ENCODE assay signal across 27 cellular contexts in genomic region chr15:59022188-59022587, GRCh38.
"Had no signal": no experiment of that assay in that cellular context is flagged by ENCODE, and none has a peak within 500 bp of the region (broad histone marks: within the 10 kb centered on the region; RNA-seq: fewer than 3 reads in every experiment).

No MANE protein-coding gene starts in this region.

- ATAC-seq: activated T-cell treated with anti-CD3 and anti-CD28 coated beads, Interleukin-2, amount 50 U/mL, for 4 hours; gastrocnemius medialis; naive thymus-derived CD4-positive, alpha-beta T cell; psoas muscle; stimulated activated memory B cell treated with anti-CD40 and anti-IgM and Interleukin-4, amounts not matched to agents 10 μg/mL and 1 μg/mL and 100 μg/mL, for 72 hours had no signal

- DNase-seq: activated CD4-positive, alpha-beta memory T cell treated with anti-CD3 and anti-CD28 coated beads, Interleukin-2, amount 10 ng/mL, durations not matched to agents 7 days and 5 days; activated CD4-positive, alpha-beta T cell treated with anti-CD3 and anti-CD28 coated beads, Interleukin-2, amount 10 ng/mL, durations not matched to agents 24 days and 14 days; activated CD4-positive, CD25-positive, alpha-beta regulatory T cell treated with anti-CD3 and anti-CD28 coated beads, Interleukin-2, amount 50 U/mL, for 72 hours; activated T-cell treated with anti-CD3 and anti-CD28 coated beads, Interleukin-2, amount 50 U/mL, for 4 hours; brain microvascular endothelial cell; central memory CD4-positive, alpha-beta T cell; dermis blood vessel endothelial cell; effector memory CD4-positive, alpha-beta T cell; gastrocnemius medialis; islet precursor cell; mammary epithelial cell; naive thymus-derived CD4-positive, alpha-beta T cell; occipital lobe; psoas muscle; sigmoid colon; stimulated activated CD4-positive, alpha-beta T cell treated with anti-CD3 and anti-CD28 coated beads, Interleukin-1b, Interleukin-23, amount 100 ng/mL, for 48 hours; stimulated activated CD4-positive, alpha-beta T cell treated with anti-CD3 and anti-CD28 coated beads, Interleukin-4, amount 100 ng/mL, for 4 hours; stimulated activated CD8-positive, alpha-beta memory T cell treated with anti-CD3 and anti-CD28 coated beads, Interleukin-4, amount 100 ng/mL, for 48 hours; stomach; thyroid gland; upper lobe of left lung had no signal

- H3K27me3 Mint-ChIP-seq: activated CD4-positive, alpha-beta memory T cell treated with anti-CD3 and anti-CD28 coated beads, Interleukin-2, amount 10 ng/mL, durations not matched to agents 7 days and 5 days; activated CD4-positive, alpha-beta T cell treated with anti-CD3 and anti-CD28 coated beads, Interleukin-2, amount 10 ng/mL, durations not matched to agents 24 days and 14 days; activated naive CD8-positive, alpha-beta T cell; naive thymus-derived CD4-positive, alpha-beta T cell; stimulated activated memory B cell treated with anti-CD40 and anti-IgM and Interleukin-4, amounts not matched to agents 10 μg/mL and 1 μg/mL and 100 μg/mL, for 72 hours had no signal

- H3K4me3 Mint-ChIP-seq: activated CD4-positive, alpha-beta memory T cell treated with anti-CD3 and anti-CD28 coated beads, Interleukin-2, amount 10 ng/mL, durations not matched to agents 7 days and 5 days; activated CD4-positive, alpha-beta T cell treated with anti-CD3 and anti-CD28 coated beads, Interleukin-2, amount 10 ng/mL, durations not matched to agents 24 days and 14 days; activated naive CD8-positive, alpha-beta T cell; activated T-cell treated with anti-CD3 and anti-CD28 coated beads, Interleukin-2, amount 50 U/mL, for 4 hours; mesothelial cell of epicardium; naive thymus-derived CD4-positive, alpha-beta T cell; neural progenitor cell; stimulated activated memory B cell treated with anti-CD40 and anti-IgM and Interleukin-4, amounts not matched to agents 10 μg/mL and 1 μg/mL and 100 μg/mL, for 72 hours; T-helper 2 cell treated with Interferon-gamma antibody and Interleukin-4, amounts not matched to agents 5 μg/mL and 100 μg/mL, for 36 hours had no signal

- H3K27ac Mint-ChIP-seq: activated CD4-positive, alpha-beta memory T cell treated with anti-CD3 and anti-CD28 coated beads, Interleukin-2, amount 10 ng/mL, durations not matched to agents 7 days and 5 days; activated CD4-positive, alpha-beta T cell treated with anti-CD3 and anti-CD28 coated beads, Interleukin-2, amount 10 ng/mL, durations not matched to agents 24 days and 14 days; activated naive CD8-positive, alpha-beta T cell; activated T-helper 2 cell treated with anti-CD3 and anti-CD28 coated beads, Interferon-gamma antibody, Interleukin-2, Interleukin-4, amounts not matched to agents 10 μg/mL and 5 μg/mL and 100 μg/mL, durations not matched to agents 14 hours and 24 hours and 36 hours; neural progenitor cell; stimulated activated memory B cell treated with anti-CD40 and anti-IgM and Interleukin-4, amounts not matched to agents 10 μg/mL and 1 μg/mL and 100 μg/mL, for 72 hours; T-helper 2 cell treated with Interferon-gamma antibody and Interleukin-4, amounts not matched to agents 5 μg/mL and 100 μg/mL, for 36 hours had no signal

- H3K9me3 Mint-ChIP-seq: activated CD4-positive, alpha-beta memory T cell treated with anti-CD3 and anti-CD28 coated beads, Interleukin-2, amount 10 ng/mL, durations not matched to agents 7 days and 5 days; activated CD4-positive, alpha-beta T cell treated with anti-CD3 and anti-CD28 coated beads, Interleukin-2, amount 10 ng/mL, durations not matched to agents 24 days and 14 days; activated T-cell treated with anti-CD3 and anti-CD28 coated beads, Interleukin-2, amount 50 U/mL, for 4 hours; activated T-helper 2 cell treated with anti-CD3 and anti-CD28 coated beads, Interferon-gamma antibody, Interleukin-2, Interleukin-4, amounts not matched to agents 10 μg/mL and 5 μg/mL and 100 μg/mL, durations not matched to agents 14 hours and 24 hours and 36 hours; mesothelial cell of epicardium; naive thymus-derived CD4-positive, alpha-beta T cell; neural progenitor cell; stimulated activated memory B cell treated with anti-CD40 and anti-IgM and Interleukin-4, amounts not matched to agents 10 μg/mL and 1 μg/mL and 100 μg/mL, for 72 hours; T-helper 2 cell treated with Interferon-gamma antibody and Interleukin-4, amounts not matched to agents 5 μg/mL and 100 μg/mL, for 36 hours had no signal

- H3K4me1 Mint-ChIP-seq: mesothelial cell of epicardium, neural progenitor cell had no signal
